ENCODE assay signal across 1 cellular context in genomic region chr2:231709981-231710750, GRCh38.
TF ChIP-seq lines count a peak whose summit lies in the region.

No MANE protein-coding gene starts in this region.

TF ChIP-seq in K562, 482 proteins besides CTCF, POLR2A, EP300 and RAD21 (continued from another document and continues in another):
- TF ChIP-seq ZNF609 (CRISPR knock-in tag; IDR thresholded peaks at IDR 0.05; ENCODE audit: borderline replicate concordance) (no peak), RFX1 (IDR thresholded peaks at IDR 0.05) (no peak), DIDO1 (tag; IDR thresholded peaks at IDR 0.05; ENCODE audit: low read depth) (no peak), ZNF76 (CRISPR knock-in tag; IDR thresholded peaks at IDR 0.05; ENCODE audit: borderline replicate concordance) (no peak), PCBP2 (IDR thresholded peaks at IDR 0.05; ENCODE audit: low read depth, low read length, poor library complexity, severe bottlenecking) (peak; percentile 15), MCM2 (IDR thresholded peaks at IDR 0.05; ENCODE audit: low read depth) (no peak), NONO (IDR thresholded peaks at IDR 0.05; ENCODE audit: low read depth in 2 of 2, low read length in 1 of 2) (peak; percentile 50 to 79; a peak in 3 of 4 replicates), TRIM25 (IDR thresholded peaks at IDR 0.05; ENCODE audit: borderline replicate concordance) (no peak), CREBBP (IDR thresholded peaks at IDR 0.05; ENCODE audit: low read depth, low read length) (no peak), SNIP1 (IDR thresholded peaks at IDR 0.05; ENCODE audit: low read depth) (no peak), SNRNP70 (optimal IDR thresholded peaks at IDR 0.05; ENCODE audit: low read depth, low read length) (no peak), TAF1 (IDR thresholded peaks at IDR 0.05; ENCODE audit: control insufficient read depth, extremely low read depth, insufficient read depth, low read length, severe bottlenecking) (peak; percentile 68), ZNF766 (CRISPR knock-in tag; conservative IDR thresholded peaks at IDR 0.05) (peak; percentile 71; the same call in 1 of the 2 replicates), ZNF165 (CRISPR knock-in tag; IDR thresholded peaks at IDR 0.05; ENCODE audit: borderline replicate concordance) (no peak), E2F5 (CRISPR knock-in tag; IDR thresholded peaks at IDR 0.05) (no peak), BRD4 (IDR thresholded peaks at IDR 0.05) (no peak), KHSRP (IDR thresholded peaks at IDR 0.05) (no peak), GTF2A2 (tag; IDR thresholded peaks at IDR 0.05) (no peak), JUNB (CRISPR knock-in tag; conservative IDR thresholded peaks at IDR 0.05) (no peak), THRAP3 (IDR thresholded peaks at IDR 0.05; ENCODE audit: borderline replicate concordance) (no peak), ZNF511 (CRISPR knock-in tag; IDR thresholded peaks at IDR 0.05) (peak; percentile 67; the same call in 1 of the 2 replicates), ZNF561 (CRISPR knock-in tag; conservative IDR thresholded peaks at IDR 0.05) (no peak), CLOCK (CRISPR knock-in tag; IDR thresholded peaks at IDR 0.05; ENCODE audit: borderline replicate concordance) (no peak), ZNF232 (CRISPR knock-in tag; IDR thresholded peaks at IDR 0.05) (no peak), ETV5 (CRISPR knock-in tag; IDR thresholded peaks at IDR 0.05; ENCODE audit: low read depth) (no peak), YBX1 (IDR thresholded peaks at IDR 0.05) (no peak), ZNF175 (CRISPR knock-in tag; IDR thresholded peaks at IDR 0.05; ENCODE audit: low read depth) (peak; percentile 48; the same call in 1 of the 2 replicates), ESRRA (IDR thresholded peaks at IDR 0.05; ENCODE audit: borderline replicate concordance, low read depth) (no peak), ZBTB49 (CRISPR knock-in tag; IDR thresholded peaks at IDR 0.05; ENCODE audit: borderline replicate concordance) (no peak), MLLT1 (IDR thresholded peaks at IDR 0.05) (no peak), GABPB2 (CRISPR knock-in tag; conservative IDR thresholded peaks at IDR 0.05) (no peak), THRB (CRISPR knock-in tag; conservative IDR thresholded peaks at IDR 0.05) (no peak), ADNP (tag; IDR thresholded peaks at IDR 0.05) (no peak), KLF1 (tag; IDR thresholded peaks at IDR 0.05) (peak; percentile 52; the same call in 1 of the 2 replicates), TCF3 (CRISPR knock-in tag; IDR thresholded peaks at IDR 0.05) (no peak), SRSF9 (IDR thresholded peaks at IDR 0.05; ENCODE audit: borderline replicate concordance, low read depth, low read length) (no peak), L3MBTL2 (IDR thresholded peaks at IDR 0.05) (peak; percentile 100), ZNF57 (CRISPR knock-in tag; IDR thresholded peaks at IDR 0.05) (no peak), ZNF277 (CRISPR knock-in tag; IDR thresholded peaks at IDR 0.05; ENCODE audit: borderline replicate concordance) (no peak), ATF6 (CRISPR knock-in tag; IDR thresholded peaks at IDR 0.05) (no peak), WHSC1 (IDR thresholded peaks at IDR 0.05; ENCODE audit: low read length) (no peak)
